Comparison of ENCODE assay signal across 8 cellular contexts in genomic region chr6:98845201-98846020, GRCh38. TPM values are rescaled to one million over a fixed set of nuclear protein-coding genes. Genes with fewer than 3 reads are reported as not detected.
DNase-seq lines count a peak whose midpoint lies in the region; ATAC-seq, FAIRE-seq and TF ChIP-seq lines count a peak whose summit lies in the region.

No MANE protein-coding gene starts in this region.

- H3K9ac ChIP-seq in GM12878 (ENCODE audit: control insufficient read depth, insufficient read depth, low read length) = no peak overlapping the region

- peak overlapping the region; percentile 63 for H3K27ac Mint-ChIP-seq in T-helper 2 cell treated with Interferon-gamma antibody and Interleukin-4, amounts not matched to agents 5 μg/mL and 100 μg/mL, for 36 hours

- in situ Hi-C loops in GM12878 (cut with MboI) = loop anchor here (5.0 kb wide), 1 partner anchor 1348 kb away; no protein-coding TSS in a partner anchor
- in situ Hi-C loops in gastrocnemius medialis (cut with MboI; ENCODE audit: low sequenced_read_pairs in 4 of 4) = loop anchor here in 1 of 4 donors (25.0 kb wide), 1 partner anchor 1358 kb away; no protein-coding TSS in a partner anchor

- H3K27me3 ChIP-seq in GM12878 (replicated peaks in 1 of 2; ENCODE audit: control insufficient read depth in 2 of 2, insufficient read depth in 2 of 2, low read length in 1 of 2) (peaks cover 8 to 34% of the 10 kb centered on the region in 2 experiments), gastrocnemius medialis (peaks cover 92 to 93% (median 93%) of the 10 kb centered on the region in 3 donors)

- TF ChIP-seq CTCF in GM12878 (IDR thresholded peaks at IDR 0.05 in 2 of 3, conservative IDR thresholded peaks at IDR 0.05 in 1 of 3; ENCODE audit: control insufficient read depth in 2 of 3, extremely low read depth in 1 of 3, insufficient read depth in 1 of 3, low read depth in 3 of 3, low read length in 3 of 3) = peak; percentile 90 to 93 (median 92)
- TF ChIP-seq CTCF in gastrocnemius medialis (IDR thresholded peaks at IDR 0.05 in 4 of 5, conservative IDR thresholded peaks at IDR 0.05 in 1 of 5) = peak; percentile 36 to 76 (median 65)

- no peaks in the 10 kb centered on the region for H3K9me3 Mint-ChIP-seq in T-helper 2 cell treated with Interferon-gamma antibody and Interleukin-4, amounts not matched to agents 5 μg/mL and 100 μg/mL, for 36 hours

- intact Hi-C loops in GM12878 (cut with micrococcal nuclease; ENCODE audit: unreplicated experiment) (loop anchor here (1.0 to 10.0 kb wide), 6 partner anchors 77 to 1349 kb away; no protein-coding TSS in a partner anchor), gastrocnemius medialis (cut with DNase I; ENCODE audit: low total_unique reads) (no loop called here)

- H3K36me3 Mint-ChIP-seq in T-helper 2 cell treated with Interferon-gamma antibody and Interleukin-4, amounts not matched to agents 5 μg/mL and 100 μg/mL, for 36 hours (ENCODE audit: low read depth) = no peaks in the 10 kb centered on the region

- RAD21 ChIA-PET in GM12878 (lab: Charles Lee; ENCODE audit: unreplicated experiment) = interaction anchor here (1.0 kb wide), 1 partner anchor 68 kb away, joined by 3 read pairs; no protein-coding TSS in a partner anchor

- TF ChIP-seq RAD21 in GM12878 (IDR thresholded peaks at IDR 0.05; ENCODE audit: insufficient read depth, low read depth, low read length) = peak; percentile 95

- peaks cover 7% of the 10 kb centered on the region for H3K4me1 Mint-ChIP-seq in T-helper 2 cell treated with Interferon-gamma antibody and Interleukin-4, amounts not matched to agents 5 μg/mL and 100 μg/mL, for 36 hours (ENCODE audit: low read depth)

- WGBS in GM12878 (ENCODE audit: insufficient coverage, insufficient replicate concordance, low lambda C conversion rate, missing lambda C conversion rate) = 2% methylated on average over 29 of the region's 50 CpGs

- H3K9me3 ChIP-seq in GM12878 (replicated peaks; ENCODE audit: control insufficient read depth, insufficient read depth, low read length) (no peaks in the 10 kb centered on the region), gastrocnemius medialis (no peaks in the 10 kb centered on the region)

- H3K4me1 ChIP-seq in GM12878 (ENCODE audit: control insufficient read depth, insufficient read depth, low read length) (no peaks in the 10 kb centered on the region), gastrocnemius medialis (peaks cover 9 to 19% of the 10 kb centered on the region in 2 donors)

- H3K4me2 ChIP-seq in GM12878 (ENCODE audit: control insufficient read depth, insufficient read depth) = no peak overlapping the region

- DNase-seq in activated gamma-delta T cell treated with Interleukin-2 at 50 U/mL for 16 hours = peak; percentile 50
- DNase-seq in activated gamma-delta T cell (lab: John Stamatoyannopoulos, UW) = no peak
- DNase-seq in NCI-H146 (lab: John Stamatoyannopoulos, UW) = peak; percentile 92
- DNase-seq in T-helper 2 cell treated with Interferon-gamma antibody and Interleukin-4, amounts not matched to agents 5 μg/mL and 100 μg/mL, for 36 hours (ENCODE audit: low spot score) = peak; percentile 49
- peak; percentile 11 for DNase-seq in GM12878 (ENCODE audit: low read depth, low spot score)
- DNase-seq in hypothalamus (lab: John Stamatoyannopoulos, UW) = peak in 45 of 51 donors; percentile 34 to 92 (median 81)
- DNase-seq in gastrocnemius medialis = peak in 1 of 2 donors; percentile 47

- POLR2A ChIA-PET in GM12878 (lab: Charles Lee) = no interaction called here

- H3K27ac ChIP-seq in GM12878 (ENCODE audit: control insufficient read depth, insufficient read depth) (no peak overlapping the region), gastrocnemius medialis (no peak overlapping the region)

- H3K79me2 ChIP-seq in GM12878 (ENCODE audit: control insufficient read depth, insufficient read depth, low read length) = no peaks in the 10 kb centered on the region

- no TSS peak for BruUV-seq in GM12878 (replicated peaks; lab: Mats Ljungman, UMichigan)

- H3K27me3 Mint-ChIP-seq in T-helper 2 cell treated with Interferon-gamma antibody and Interleukin-4, amounts not matched to agents 5 μg/mL and 100 μg/mL, for 36 hours (ENCODE audit: low read depth) = peaks cover 86% of the 10 kb centered on the region

- H3K4me3 ChIP-seq in GM12878 (no peak overlapping the region), gastrocnemius medialis (peak overlapping the region in 3 of 4 donors; percentile 14 to 39 (median 34))

- H4K20me1 ChIP-seq in GM12878 (ENCODE audit: control insufficient read depth, insufficient read depth) = no peaks in the 10 kb centered on the region

- TF ChIP-seq POLR2A in GM12878 (IDR thresholded peaks at IDR 0.05; ENCODE audit: low read depth, low read length) = no peak
- no peak for TF ChIP-seq POLR2A in gastrocnemius medialis (IDR thresholded peaks at IDR 0.05)

- ATAC-seq in HG02884 (IDR thresholded peaks at IDR 0.05; ENCODE audit: unreplicated experiment) = peak; percentile 69
- peak; percentile 87 for ATAC-seq in GM12878
- ATAC-seq in gastrocnemius medialis = peak in 1 of 2 donors; percentile 69

- CTCF ChIA-PET in GM12878 (lab: Yijun Ruan, JAX) = interaction anchor here (0.6 to 1.4 kb wide), 3 partner anchors 8 to 55 kb away, joined by 3 to 4 read pairs (median 4); no protein-coding TSS in a partner anchor

- SMC1A ChIA-PET in GM12878 (lab: Charles Lee; ENCODE audit: uncharacterized antibody, unreplicated experiment) = interaction anchor here (1.0 kb wide), 1 partner anchor 68 kb away, joined by 4 read pairs; no protein-coding TSS in a partner anchor

- H3K4me3 Mint-ChIP-seq in T-helper 2 cell treated with Interferon-gamma antibody and Interleukin-4, amounts not matched to agents 5 μg/mL and 100 μg/mL, for 36 hours = peak overlapping the region; percentile 67

- no peak overlapping the region for H2AFZ ChIP-seq in GM12878 (ENCODE audit: control insufficient read depth, low read depth, low read length)

- H3K36me3 ChIP-seq in GM12878 (ENCODE audit: control insufficient read depth in 2 of 2, insufficient read depth in 2 of 2, low read length in 1 of 2) (no peaks in the 10 kb centered on the region), gastrocnemius medialis (no peaks in the 10 kb centered on the region)

- FAIRE-seq in GM12878 (lab: Jason Lieb, UNC) = peak; percentile 84

- no peak for TF ChIP-seq EP300 in GM12878 (IDR thresholded peaks at IDR 0.05; ENCODE audit: borderline replicate concordance in 1 of 2, control insufficient read depth in 1 of 2, low read depth in 2 of 2, low read length in 2 of 2)

TF ChIP-seq in GM12878, 131 proteins besides CTCF, POLR2A, EP300 and RAD21 (continues in another document):
- TF ChIP-seq EZH2 (IDR thresholded peaks at IDR 0.05; ENCODE audit: borderline replicate concordance, control insufficient read depth, low read depth, low read length) (0 out of 2 replicates have a peak, but pooled peaks have one; percentile 12), ZSCAN29 (IDR thresholded peaks at IDR 0.05) (no peak), BMI1 (IDR thresholded peaks at IDR 0.05; ENCODE audit: borderline replicate concordance) (no peak), HDGF (IDR thresholded peaks at IDR 0.05) (no peak), HDAC6 (IDR thresholded peaks at IDR 0.05; ENCODE audit: unreplicated experiment) (no peak), KDM1A (IDR thresholded peaks at IDR 0.05; ENCODE audit: borderline replicate concordance) (no peak), FOXK2 (IDR thresholded peaks at IDR 0.05) (no peak), ATF7 (IDR thresholded peaks at IDR 0.05; ENCODE audit: low read depth) (no peak), SRF (IDR thresholded peaks at IDR 0.05; ENCODE audit: low read depth in 2 of 2, low read length in 2 of 2) (no peak), CEBPB (IDR thresholded peaks at IDR 0.05; ENCODE audit: borderline replicate concordance in 1 of 2, low read depth in 2 of 2, low read length in 2 of 2) (no peak), SMC3 (IDR thresholded peaks at IDR 0.05; ENCODE audit: borderline replicate concordance, low read length) (peak; percentile 73), SUZ12 (IDR thresholded peaks at IDR 0.05; ENCODE audit: unreplicated experiment) (peak; percentile 87), ZZZ3 (IDR thresholded peaks at IDR 0.05; ENCODE audit: control insufficient read depth, insufficient read length, low read depth) (no peak), EED (IDR thresholded peaks at IDR 0.05; ENCODE audit: low read depth) (no peak), IKZF1 (conservative IDR thresholded peaks at IDR 0.05) (no peak)

RNA-seq across cellular contexts. Expression of gene POU3F2, which starts 11.0 kb away (rescaled TPM):
- not detected in 2 replicates for total RNA-seq in GM12878 (2013; cell fraction: nucleolus; rRNA removed)
- total RNA-seq in GM12878 (2014; rRNA removed) (not detected in 2 replicates), GM12878 (2014; rRNA removed; fragmentation: Illumina TruSeq; extraction: Trizol) (not detected in 2 replicates), GM12878 (2021) (not detected in 2 replicates), gastrocnemius medialis (under 1 TPM in 1 of 4 donors, not detected in 3; 0.07 TPM)
- not detected for polyA plus RNA-seq in GM12878 (2011; ENCODE audit: low read depth)
- polyA plus RNA-seq in GM12878 (2011; rRNA removed) (not detected in 2 replicates), GM12878 (2014; fragmentation: Illumina TruSeq; extraction: Trizol) (not detected in 2 replicates), GM12878 (2014; fragmentation: Nextera tagmentation; extraction: Ambion mirVana) (not detected), GM12878 (2014; rRNA removed) (not detected in 2 replicates), GM12878 (2016; fragmentation: Nextera tagmentation; extraction: Ambion mirVana) (not detected)
- polyA plus RNA-seq in GM12878 (2011; cell fraction: cytosol; rRNA removed) = not detected in 2 replicates
- not detected in 2 replicates for polyA plus RNA-seq in GM12878 (2011; cell fraction: nucleus; rRNA removed)
- 0.01 TPM in 1 of 2 replicates, not detected in the other for polyA plus RNA-seq in GM12878 (2012)
- polyA minus RNA-seq in GM12878 (2011; rRNA and poly(A)+ RNA removed) = not detected in 2 replicates
- not detected in 2 replicates for polyA minus RNA-seq in GM12878 (2011; cell fraction: cytosol; rRNA and poly(A)+ RNA removed)
- polyA minus RNA-seq in GM12878 (2011; cell fraction: nucleus; rRNA and poly(A)+ RNA removed) = not detected in 2 replicates
